8 cellular contexts compared by ENCODE assay signal in the genomic region with DNA sequence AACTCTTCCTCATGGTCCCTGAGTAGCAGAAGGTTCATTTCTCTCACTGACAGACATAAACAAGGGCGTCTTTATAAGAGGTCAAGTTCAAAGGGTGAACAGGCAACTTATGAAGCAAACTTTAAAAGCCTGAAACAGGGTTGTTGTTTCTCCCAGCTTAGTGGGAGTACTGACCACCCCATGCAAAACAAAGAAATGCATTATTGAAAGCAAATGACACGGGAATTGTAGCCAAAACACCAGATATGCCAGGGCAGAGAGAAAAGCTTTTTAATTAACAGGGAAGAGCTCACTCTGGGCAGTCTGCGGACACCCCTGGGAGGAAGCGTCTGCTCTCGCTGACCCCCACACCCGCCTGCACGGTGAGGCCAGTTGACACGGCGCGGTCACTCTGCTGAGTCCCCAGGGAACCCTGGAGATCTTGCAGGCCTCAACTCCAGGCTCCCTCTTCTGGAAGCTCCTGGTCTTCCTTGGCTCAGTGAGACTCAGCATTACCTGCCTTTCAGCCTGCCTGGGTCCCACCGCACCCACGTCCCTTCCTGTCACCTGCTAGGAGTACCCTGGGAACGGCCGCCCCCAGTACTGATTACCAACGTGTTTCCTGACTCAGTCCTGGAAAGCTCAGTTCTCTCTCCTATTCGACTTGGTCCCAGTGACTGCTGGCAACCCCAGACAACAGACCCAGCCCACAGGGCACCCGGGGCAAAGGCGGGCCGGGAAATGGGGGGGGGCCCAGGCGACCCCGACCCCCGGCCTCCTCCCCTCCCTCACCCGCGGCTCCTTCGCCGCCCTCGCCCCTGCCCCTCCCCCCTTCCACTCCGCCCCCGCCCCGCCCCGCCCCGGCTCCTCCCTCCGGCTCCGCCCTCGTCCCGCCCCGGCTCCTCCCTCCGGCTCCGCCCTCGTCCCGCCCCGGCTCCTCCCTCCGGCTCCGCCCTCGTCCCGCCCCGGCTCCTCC. TPM values are rescaled to one million over a fixed set of nuclear protein-coding genes. Genes with fewer than 3 reads are reported as not detected.
DNase-seq lines count a peak whose midpoint lies in the region; ATAC-seq and TF ChIP-seq lines count a peak whose summit lies in the region.

No MANE protein-coding gene starts in this region.

- peaks cover 29% of the 10 kb centered on the region for H3K4me1 ChIP-seq in vagina

- intact Hi-C loops in vagina (cut with DNase I) = loop anchor here (10.0 kb wide), 2 partner anchors 467 to 537 kb away; a partner anchor contains a TSS

- peak overlapping the region; percentile 38 for H3K4me3 ChIP-seq in fibroblast of mammary gland (ENCODE audit: control insufficient read depth, low read depth, low read length)
- peak overlapping the region; percentile 56 to 90 for H3K4me3 ChIP-seq in vagina

- TF ChIP-seq CTCF in fibroblast of mammary gland (conservative IDR thresholded peaks at IDR 0.05; ENCODE audit: control insufficient read depth, insufficient read depth, low read depth, low read length) = peak; percentile 33
- peak in 1 of 3 experiments; percentile 26 for TF ChIP-seq CTCF in vagina (IDR thresholded peaks at IDR 0.05)

- peaks cover 20% of the 10 kb centered on the region for H3K4me1 Mint-ChIP-seq in stimulated activated naive CD8-positive, alpha-beta T cell treated with anti-CD3 and anti-CD28 coated beads, Interleukin-15, Interleukin-2, amounts not matched to agents 100 ng/mL and 50 ng/mL, for 24 hours (ENCODE audit: low read depth)
- H3K4me1 Mint-ChIP-seq in activated T-cell treated with anti-CD3 and anti-CD28 coated beads, Interleukin-2, amount 50 U/mL, for 4 hours (ENCODE audit: low read depth) = peaks cover 20% of the 10 kb centered on the region
- peaks cover 13 to 25% (median 14%) of the 10 kb centered on the region in 3 donors for H3K4me1 Mint-ChIP-seq in naive B cell

- H3K9me3 Mint-ChIP-seq in stimulated activated naive CD8-positive, alpha-beta T cell treated with anti-CD3 and anti-CD28 coated beads, Interleukin-15, Interleukin-2, amounts not matched to agents 100 ng/mL and 50 ng/mL, for 24 hours = no peaks in the 10 kb centered on the region
- no peaks in the 10 kb centered on the region for H3K9me3 Mint-ChIP-seq in activated T-cell treated with anti-CD3 and anti-CD28 coated beads, Interleukin-2, amount 50 U/mL, for 4 hours
- no peaks in the 10 kb centered on the region for H3K9me3 Mint-ChIP-seq in naive B cell

- no peak for DNase-seq in stimulated activated naive CD8-positive, alpha-beta T cell treated with anti-CD3 and anti-CD28 coated beads, Interleukin-15, Interleukin-2, amounts not matched to agents 100 U/mL and 50 U/mL, for 24 hours
- peak; percentile 66 for DNase-seq in NCI-H2227 (lab: John Stamatoyannopoulos, UW; ENCODE audit: unreplicated experiment)
- no peak for DNase-seq in activated T-cell treated with anti-CD3 and anti-CD28 coated beads, Interleukin-2, amount 50 U/mL, for 4 hours
- DNase-seq in fibroblast of mammary gland (ENCODE audit: low read depth) = peak; percentile 52
- DNase-seq in naive B cell = no peak
- DNase-seq in vagina (ENCODE audit: extremely low spot score in 2 of 2) = peak in 1 of 2 donors; percentile 96
- DNase-seq in NK-92 treated with Interleukin-12 subunit alpha and Interleukin-12 subunit beta, amount 100 ng/mL, for 24 hours (lab: John Stamatoyannopoulos, UW) = no peak

- no peak for ATAC-seq in stimulated activated naive CD8-positive, alpha-beta T cell treated with anti-CD3 and anti-CD28 coated beads, Interleukin-15, Interleukin-2, amounts not matched to agents 100 U/mL and 50 U/mL, for 24 hours
- ATAC-seq in activated T-cell treated with anti-CD3 and anti-CD28 coated beads, Interleukin-2, amount 50 U/mL, for 4 hours = peak; percentile 6 to 9
- peak in 1 of 2 donors; percentile 3 for ATAC-seq in naive B cell (ENCODE audit: low read depth in 2 of 2)

- peak overlapping the region; percentile 90 for H3K27ac ChIP-seq in vagina

- peak overlapping the region; percentile 43 for H3K27ac Mint-ChIP-seq in stimulated activated naive CD8-positive, alpha-beta T cell treated with anti-CD3 and anti-CD28 coated beads, Interleukin-15, Interleukin-2, amounts not matched to agents 100 ng/mL and 50 ng/mL, for 24 hours
- peak overlapping the region; percentile 27 to 98 (median 94) for H3K27ac Mint-ChIP-seq in naive B cell

- peak overlapping the region; percentile 21 for H3K4me3 Mint-ChIP-seq in stimulated activated naive CD8-positive, alpha-beta T cell treated with anti-CD3 and anti-CD28 coated beads, Interleukin-15, Interleukin-2, amounts not matched to agents 100 ng/mL and 50 ng/mL, for 24 hours
- H3K4me3 Mint-ChIP-seq in activated T-cell treated with anti-CD3 and anti-CD28 coated beads, Interleukin-2, amount 50 U/mL, for 4 hours = peak overlapping the region; percentile 67
- peak overlapping the region; percentile 35 to 89 (median 75) for H3K4me3 Mint-ChIP-seq in naive B cell

- H3K9me3 ChIP-seq in vagina = no peaks in the 10 kb centered on the region

- no peaks in the 10 kb centered on the region for H3K27me3 ChIP-seq in vagina

- TF ChIP-seq POLR2A in vagina (IDR thresholded peaks at IDR 0.05) = no peak

- H3K27me3 Mint-ChIP-seq in stimulated activated naive CD8-positive, alpha-beta T cell treated with anti-CD3 and anti-CD28 coated beads, Interleukin-15, Interleukin-2, amounts not matched to agents 100 ng/mL and 50 ng/mL, for 24 hours = no peaks in the 10 kb centered on the region
- no peaks in the 10 kb centered on the region for H3K27me3 Mint-ChIP-seq in activated T-cell treated with anti-CD3 and anti-CD28 coated beads, Interleukin-2, amount 50 U/mL, for 4 hours (ENCODE audit: low read depth)
- H3K27me3 Mint-ChIP-seq in naive B cell = no peaks in the 10 kb centered on the region

- peaks cover 0 to 9% of the 10 kb centered on the region in 2 donors for H3K36me3 ChIP-seq in vagina

- H3K36me3 Mint-ChIP-seq in stimulated activated naive CD8-positive, alpha-beta T cell treated with anti-CD3 and anti-CD28 coated beads, Interleukin-15, Interleukin-2, amounts not matched to agents 100 ng/mL and 50 ng/mL, for 24 hours (ENCODE audit: low read depth) = no peaks in the 10 kb centered on the region
- peaks cover 3% of the 10 kb centered on the region for H3K36me3 Mint-ChIP-seq in activated T-cell treated with anti-CD3 and anti-CD28 coated beads, Interleukin-2, amount 50 U/mL, for 4 hours (ENCODE audit: insufficient read depth)
- no peaks in the 10 kb centered on the region for H3K36me3 Mint-ChIP-seq in naive B cell

RNA-seq across cellular contexts. Expression of a gene that starts 1.0 kb away (rescaled TPM):
- total RNA-seq in activated T-cell treated with anti-CD3 and anti-CD28 coated beads, Interleukin-2, amount 50 U/mL, for 4 hours = 10 to 100 TPM; 30.2 to 32.7 (median 30.5) TPM
- polyA plus RNA-seq in naive B cell (ENCODE audit: low read depth in 6 of 6) = 10 to 100 TPM; 28.1 to 44.6 (median 35.1) TPM
- 24.3 TPM for total RNA-seq in vagina

RNA-seq across cellular contexts. Expression of a gene that starts 15.2 kb away (rescaled TPM):
- 10 to 100 TPM in 1 of 3 donors, 1 to 10 TPM in 1, under 1 TPM in 1; 0.95 to 21.6 (median 2.5) TPM for total RNA-seq in activated T-cell treated with anti-CD3 and anti-CD28 coated beads, Interleukin-2, amount 50 U/mL, for 4 hours
- 1 to 10 TPM in 5 of 6 donors, under 1 TPM in 1; 0.48 to 4.8 (median 2.6) TPM for polyA plus RNA-seq in naive B cell (ENCODE audit: low read depth in 6 of 6)
- total RNA-seq in vagina = 2.2 TPM

RNA-seq across cellular contexts. Expression of a gene that starts 38.4 kb away (rescaled TPM):
- 100 to 1,000 TPM; 102 to 122 (median 116) TPM for total RNA-seq in activated T-cell treated with anti-CD3 and anti-CD28 coated beads, Interleukin-2, amount 50 U/mL, for 4 hours
- 100 to 1,000 TPM; 165 to 210 (median 189) TPM for polyA plus RNA-seq in naive B cell (ENCODE audit: low read depth in 6 of 6)
- total RNA-seq in vagina = 79.1 TPM

RNA-seq across cellular contexts. Expression of a gene that starts 52.5 kb away (rescaled TPM):
- not detected for total RNA-seq in activated T-cell treated with anti-CD3 and anti-CD28 coated beads, Interleukin-2, amount 50 U/mL, for 4 hours
- 1 to 10 TPM in 2 of 6 donors, under 1 TPM in 4; 0.34 to 1.7 (median 0.77) TPM for polyA plus RNA-seq in naive B cell (ENCODE audit: low read depth in 6 of 6)
- total RNA-seq in vagina = 0.25 TPM

Comparison
In these comparisons a context has a peak if more than half of its experiments do, and no peak if none do; other contexts are left out.
1. H3K4me3 Mint-ChIP-seq: peak in every context shown above with its lines; median percentile 75 in naive B cell; 67 in activated T-cell treated with anti-CD3 and anti-CD28 coated beads, Interleukin-2, amount 50 U/mL, for 4 hours; 21 in stimulated activated naive CD8-positive, alpha-beta T cell treated with anti-CD3 and anti-CD28 coated beads, Interleukin-15, Interleukin-2, amounts not matched to agents 100 ng/mL and 50 ng/mL, for 24 hours.
2. DNase-seq: peak in NCI-H2227 (single experiment) and fibroblast of mammary gland (single experiment); none in stimulated activated naive CD8-positive, alpha-beta T cell treated with anti-CD3 and anti-CD28 coated beads, Interleukin-15, Interleukin-2, amounts not matched to agents 100 U/mL and 50 U/mL, for 24 hours (single experiment), activated T-cell treated with anti-CD3 and anti-CD28 coated beads, Interleukin-2, amount 50 U/mL, for 4 hours (single experiment), naive B cell (single experiment) and NK-92 treated with Interleukin-12 subunit alpha and Interleukin-12 subunit beta, amount 100 ng/mL, for 24 hours (single experiment).